ENCODE assay signal across 22 cellular contexts in genomic region chr1:180884588-180885300, GRCh38. TPM values are rescaled to one million over a fixed set of nuclear protein-coding genes. Genes with fewer than 3 reads are reported as not detected.
A peak's percentile ranks its signal among the peaks of the same experiment; 100 is the strongest.
DNase-seq lines count a peak whose midpoint lies in the region; ATAC-seq, FAIRE-seq and TF ChIP-seq lines count a peak whose summit lies in the region.
"Had no signal": no experiment of that assay in that cellular context is flagged by ENCODE, and none has a peak within 500 bp of the region (broad histone marks: within the 10 kb centered on the region; RNA-seq: fewer than 3 reads in every experiment).

No MANE protein-coding gene starts in this region.

- H4K20me1 ChIP-seq in endothelial cell of umbilical vein (replicated peaks; ENCODE audit: control insufficient read depth, extremely low read depth, insufficient read depth, low read length) (no peaks in the 10 kb centered on the region), smooth muscle cell (ENCODE audit: low read depth) (no peaks in the 10 kb centered on the region)
- H4K20me1 ChIP-seq: BLaER1 had no signal

- intact Hi-C loops in endothelial cell of umbilical vein (cut with micrococcal nuclease) = loop anchor here (5.0 kb wide), 2 partner anchors 153 to 367 kb away; no protein-coding TSS in a partner anchor
- intact Hi-C loops in ovary (cut with DNase I) = loop anchor here (5.0 to 10.0 kb wide), 3 partner anchors 258 to 283 kb away; no protein-coding TSS in a partner anchor

- H3K4me1 ChIP-seq in endothelial cell of umbilical vein (ENCODE audit: control insufficient read depth, extremely low read depth, insufficient read depth, low read length) (no peaks in the 10 kb centered on the region), ovary (ENCODE audit: insufficient read depth) (no peaks in the 10 kb centered on the region), smooth muscle cell (ENCODE audit: low read depth) (no peaks in the 10 kb centered on the region)

- peaks cover 7% of the 10 kb centered on the region for H3K4me1 Mint-ChIP-seq in stimulated activated naive CD8-positive, alpha-beta T cell treated with anti-CD3 and anti-CD28 coated beads, Interleukin-15, amount 100 ng/mL, for 72 hours
- H3K4me1 Mint-ChIP-seq in activated naive CD8-positive, alpha-beta T cell treated with anti-CD3 and anti-CD28 coated beads for 36 hours = peaks cover 2% of the 10 kb centered on the region
- H3K4me1 Mint-ChIP-seq in stimulated activated naive CD8-positive, alpha-beta T cell treated with anti-CD3 and anti-CD28 coated beads, Interleukin-15, Interleukin-2, amounts not matched to agents 100 ng/mL and 50 ng/mL, for 24 hours (ENCODE audit: low read depth) = no peaks in the 10 kb centered on the region

- no peak overlapping the region for H3K4me3 Mint-ChIP-seq in stimulated activated naive CD8-positive, alpha-beta T cell treated with anti-CD3 and anti-CD28 coated beads, Interleukin-15, amount 100 ng/mL, for 72 hours
- no peak overlapping the region for H3K4me3 Mint-ChIP-seq in activated naive CD8-positive, alpha-beta T cell treated with anti-CD3 and anti-CD28 coated beads for 36 hours
- no peak overlapping the region for H3K4me3 Mint-ChIP-seq in stimulated activated naive CD8-positive, alpha-beta T cell treated with anti-CD3 and anti-CD28 coated beads, Interleukin-15, Interleukin-2, amounts not matched to agents 100 ng/mL and 50 ng/mL, for 24 hours
- H3K4me3 Mint-ChIP-seq: B cell; CD4-positive, CD25-positive, alpha-beta regulatory T cell; CD8-positive, alpha-beta T cell; GM23338; H9; HFFc6 had no signal

- H3K27ac ChIP-seq in endothelial cell of umbilical vein (ENCODE audit: insufficient read depth, low read depth, low read length) (no peak overlapping the region), ovary (no peak overlapping the region), smooth muscle cell (ENCODE audit: low read depth) (no peak overlapping the region)
- H3K27ac ChIP-seq: BLaER1, C4-2B had no signal

- no peaks in the 10 kb centered on the region for H3K27me3 Mint-ChIP-seq in stimulated activated naive CD8-positive, alpha-beta T cell treated with anti-CD3 and anti-CD28 coated beads, Interleukin-15, amount 100 ng/mL, for 72 hours
- H3K27me3 Mint-ChIP-seq in activated naive CD8-positive, alpha-beta T cell treated with anti-CD3 and anti-CD28 coated beads for 36 hours = no peaks in the 10 kb centered on the region
- H3K27me3 Mint-ChIP-seq in stimulated activated naive CD8-positive, alpha-beta T cell treated with anti-CD3 and anti-CD28 coated beads, Interleukin-15, Interleukin-2, amounts not matched to agents 100 ng/mL and 50 ng/mL, for 24 hours = no peaks in the 10 kb centered on the region
- H3K27me3 Mint-ChIP-seq: B cell; CD4-positive, CD25-positive, alpha-beta regulatory T cell had no signal

- DNase-seq in stimulated activated naive CD8-positive, alpha-beta T cell treated with anti-CD3 and anti-CD28 coated beads, Interleukin-15, Interleukin-2, amounts not matched to agents 100 U/mL and 50 U/mL, for 24 hours = no peak
- no peak for DNase-seq in stimulated activated naive CD8-positive, alpha-beta T cell treated with anti-CD3 and anti-CD28 coated beads, Interleukin-15, amount 100 ng/mL, for 72 hours
- no peak for DNase-seq in activated naive CD8-positive, alpha-beta T cell treated with anti-CD3 and anti-CD28 coated beads for 36 hours
- no peak for DNase-seq in endothelial cell of umbilical vein (ENCODE audit: low read depth, low spot score)
- DNase-seq in GF-D8 (lab: John Stamatoyannopoulos, UW) = no peak
- no peak for DNase-seq in ovary
- no peak for DNase-seq in smooth muscle cell (lab: John Stamatoyannopoulos, UW; ENCODE audit: unreplicated experiment)
- DNase-seq: Caco-2; CD4-positive, CD25-positive, alpha-beta regulatory T cell; CD8-positive, alpha-beta T cell; DMS153; DND-41; H9; HFFc6 had no signal

- H3K9me3 Mint-ChIP-seq in stimulated activated naive CD8-positive, alpha-beta T cell treated with anti-CD3 and anti-CD28 coated beads, Interleukin-15, amount 100 ng/mL, for 72 hours = no peaks in the 10 kb centered on the region
- H3K9me3 Mint-ChIP-seq in activated naive CD8-positive, alpha-beta T cell treated with anti-CD3 and anti-CD28 coated beads for 36 hours = no peaks in the 10 kb centered on the region
- no peaks in the 10 kb centered on the region for H3K9me3 Mint-ChIP-seq in stimulated activated naive CD8-positive, alpha-beta T cell treated with anti-CD3 and anti-CD28 coated beads, Interleukin-15, Interleukin-2, amounts not matched to agents 100 ng/mL and 50 ng/mL, for 24 hours
- H3K9me3 Mint-ChIP-seq: CD4-positive, CD25-positive, alpha-beta regulatory T cell; CD8-positive, alpha-beta T cell; GM23338; H9; HFFc6 had no signal

- CTCF ChIA-PET in endothelial cell of umbilical vein (lab: Charles Lee) = interaction anchor here (0.9 to 4.7 kb wide), 5 partner anchors 10 to 305 kb away, joined by 3 to 18 read pairs (median 3); partner anchors contain the start of gene KIAA1614

- TF ChIP-seq CTCF in endothelial cell of umbilical vein (IDR thresholded peaks at IDR 0.05; ENCODE audit: extremely low read depth in 1 of 2, insufficient read depth in 1 of 2, low read depth in 1 of 2, low read length in 2 of 2) = no peak
- TF ChIP-seq CTCF in ovary (IDR thresholded peaks at IDR 0.05) = no peak
- no peak for TF ChIP-seq CTCF in smooth muscle cell (IDR thresholded peaks at IDR 0.05; ENCODE audit: borderline replicate concordance, insufficient read depth, poor library complexity, severe bottlenecking)

- H3K9me1 ChIP-seq in endothelial cell of umbilical vein (replicated peaks; ENCODE audit: control insufficient read depth, extremely low read depth, insufficient read depth, low read length) = no peaks in the 10 kb centered on the region

- H3K79me2 ChIP-seq in endothelial cell of umbilical vein (ENCODE audit: control insufficient read depth, insufficient read depth, low read length) = no peaks in the 10 kb centered on the region
- H3K79me2 ChIP-seq in smooth muscle cell (ENCODE audit: low read depth) = no peaks in the 10 kb centered on the region

- H3K27ac Mint-ChIP-seq in stimulated activated naive CD8-positive, alpha-beta T cell treated with anti-CD3 and anti-CD28 coated beads, Interleukin-15, amount 100 ng/mL, for 72 hours = no peak overlapping the region
- peak overlapping the region; percentile 66 for H3K27ac Mint-ChIP-seq in activated naive CD8-positive, alpha-beta T cell treated with anti-CD3 and anti-CD28 coated beads for 36 hours
- peak overlapping the region; percentile 66 for H3K27ac Mint-ChIP-seq in stimulated activated naive CD8-positive, alpha-beta T cell treated with anti-CD3 and anti-CD28 coated beads, Interleukin-15, Interleukin-2, amounts not matched to agents 100 ng/mL and 50 ng/mL, for 24 hours
- H3K27ac Mint-ChIP-seq: B cell; CD4-positive, CD25-positive, alpha-beta regulatory T cell; CD8-positive, alpha-beta T cell; GM23338; HFFc6 had no signal

- peak; percentile 72 for ATAC-seq in stimulated activated naive CD8-positive, alpha-beta T cell treated with anti-CD3 and anti-CD28 coated beads, Interleukin-15, Interleukin-2, amounts not matched to agents 100 U/mL and 50 U/mL, for 24 hours
- ATAC-seq in stimulated activated naive CD8-positive, alpha-beta T cell treated with anti-CD3 and anti-CD28 coated beads, Interleukin-15, amount 100 ng/mL, for 72 hours = no peak
- ATAC-seq: CD8-positive, alpha-beta T cell; GM12878; GM23338 had no signal

- no peaks in the 10 kb centered on the region for H3K9me3 ChIP-seq in endothelial cell of umbilical vein (replicated peaks; ENCODE audit: control insufficient read depth, insufficient read depth, low read length)
- H3K9me3 ChIP-seq in ovary = no peaks in the 10 kb centered on the region
- H3K9me3 ChIP-seq in smooth muscle cell (replicated peaks; ENCODE audit: low read depth) = no peaks in the 10 kb centered on the region
- H3K9me3 ChIP-seq: BLaER1, Caco-2 had no signal

- H2AFZ ChIP-seq in endothelial cell of umbilical vein (ENCODE audit: low read depth, low read length) (no peak overlapping the region), smooth muscle cell (ENCODE audit: low read depth) (no peak overlapping the region)
- H2AFZ ChIP-seq: GM23338 had no signal

- peaks cover 2% of the 10 kb centered on the region for H3K36me3 Mint-ChIP-seq in activated naive CD8-positive, alpha-beta T cell treated with anti-CD3 and anti-CD28 coated beads for 36 hours
- H3K36me3 Mint-ChIP-seq in stimulated activated naive CD8-positive, alpha-beta T cell treated with anti-CD3 and anti-CD28 coated beads, Interleukin-15, Interleukin-2, amounts not matched to agents 100 ng/mL and 50 ng/mL, for 24 hours (ENCODE audit: low read depth) = peaks cover 18% of the 10 kb centered on the region

- BruUV-seq in endothelial cell of umbilical vein (replicated peaks; lab: Mats Ljungman, UMichigan) = TSS peak; percentile 22

- H3F3A ChIP-seq in smooth muscle cell (ENCODE audit: low read depth) = no peaks in the 10 kb centered on the region

- H3K27me3 ChIP-seq in endothelial cell of umbilical vein (ENCODE audit: control insufficient read depth in 2 of 2, insufficient read depth in 2 of 2, low read length in 2 of 2) = no peaks in the 10 kb centered on the region
- H3K27me3 ChIP-seq in ovary = no peaks in the 10 kb centered on the region
- no peaks in the 10 kb centered on the region for H3K27me3 ChIP-seq in smooth muscle cell (ENCODE audit: low read depth)
- H3K27me3 ChIP-seq: BLaER1 had no signal

- POLR2A ChIA-PET in endothelial cell of umbilical vein (lab: Charles Lee) = no interaction called here

- no peak overlapping the region for H3K4me3 ChIP-seq in endothelial cell of umbilical vein (replicated peaks in 1 of 3; ENCODE audit: insufficient read depth in 1 of 3, low read depth in 1 of 3, low read length in 3 of 3)
- no peak overlapping the region for H3K4me3 ChIP-seq in ovary
- H3K4me3 ChIP-seq in smooth muscle cell = no peak overlapping the region
- H3K4me3 ChIP-seq: BLaER1, GM12878, GM23338 had no signal

- no peak for TF ChIP-seq EP300 in ovary (IDR thresholded peaks at IDR 0.05)

- TF ChIP-seq POLR2A in endothelial cell of umbilical vein (IDR thresholded peaks at IDR 0.05; ENCODE audit: low read depth, low read length) (no peak), ovary (IDR thresholded peaks at IDR 0.05) (no peak)

- H3K4me2 ChIP-seq in endothelial cell of umbilical vein (ENCODE audit: insufficient read depth, low read length) (no peak overlapping the region), smooth muscle cell (no peak overlapping the region)
- H3K4me2 ChIP-seq: BLaER1, GM23338 had no signal

- 69 to 73% (median 70%) methylated on average over 3 of the region's 3 CpGs for WGBS in ovary, 3 donors
- WGBS in smooth muscle cell (ENCODE audit: low lambda C conversion rate) = 91% methylated on average over 3 of the region's 3 CpGs

- dilution Hi-C loops in endothelial cell of umbilical vein (cut with MboI; ENCODE audit: extremely low pct_ligation_motif_present, low sequenced_read_pairs) = no loop called here

- no peak overlapping the region for H3K9ac ChIP-seq in endothelial cell of umbilical vein (replicated peaks; ENCODE audit: extremely low read depth, insufficient read depth, low read length)
- no peak overlapping the region for H3K9ac ChIP-seq in smooth muscle cell (ENCODE audit: low read depth)
- H3K9ac ChIP-seq: BLaER1 had no signal

- no peak for FAIRE-seq in endothelial cell of umbilical vein (lab: Jason Lieb, UNC)
- FAIRE-seq: G401.6, GM12878 had no signal

- H3K36me3 ChIP-seq in endothelial cell of umbilical vein (ENCODE audit: control insufficient read depth in 2 of 2, extremely low read depth in 1 of 2, insufficient read depth in 2 of 2, low read length in 2 of 2) (no peaks in the 10 kb centered on the region), ovary (no peaks in the 10 kb centered on the region), smooth muscle cell (ENCODE audit: low read depth) (no peaks in the 10 kb centered on the region)

RNA-seq across cellular contexts. Expression of gene KIAA1614, which starts 28.0 kb away (rescaled TPM):
- total RNA-seq in activated naive CD8-positive, alpha-beta T cell treated with anti-CD3 and anti-CD28 coated beads for 36 hours = under 1 TPM in 1 of 2 experiments, not detected in 1; 0.08 TPM
- 1.7 and 2.0 TPM in 2 replicates for total RNA-seq in endothelial cell of umbilical vein
- polyA plus RNA-seq in endothelial cell of umbilical vein = 1.0 and 1.5 TPM in 2 replicates
- 0.71 and 0.90 TPM in 2 replicates for polyA plus RNA-seq in endothelial cell of umbilical vein (2011; cell fraction: cytosol; rRNA removed)
- 1.4 and 1.9 TPM in 2 replicates for polyA plus RNA-seq in endothelial cell of umbilical vein (2011; cell fraction: nucleus; rRNA removed)
- 0.70 and 2.2 TPM in 2 replicates for polyA plus RNA-seq in endothelial cell of umbilical vein (2012)
- 1.0 and 1.2 TPM in 2 replicates for polyA minus RNA-seq in endothelial cell of umbilical vein
- not detected for polyA minus RNA-seq in endothelial cell of umbilical vein (2011; cell fraction: cytosol; rRNA and poly(A)+ RNA removed)
- polyA minus RNA-seq in endothelial cell of umbilical vein (2011; cell fraction: nucleus; rRNA and poly(A)+ RNA removed) = 1.6 and 2.0 TPM in 2 replicates
- total RNA-seq in ovary = 10 to 100 TPM in 4 of 7 donors, 1 to 10 TPM in 3; 2.4 to 15.1 (median 11.4) TPM
- polyA plus RNA-seq in ovary = 10 to 100 TPM in 1 of 2 donors, 1 to 10 TPM in 1; 1.1 to 10.5 TPM
- 3.2 and 8.4 TPM in 2 replicates for total RNA-seq in smooth muscle cell
- polyA plus RNA-seq in smooth muscle cell = 2.9 and 6.8 TPM in 2 replicates
- total RNA-seq: H4 had no signal

Comparison
In these comparisons a context has a peak if more than half of its experiments do, and no peak if none do; other contexts are left out.
1. H3K27ac Mint-ChIP-seq: peak in activated naive CD8-positive, alpha-beta T cell treated with anti-CD3 and anti-CD28 coated beads for 36 hours (single experiment) and stimulated activated naive CD8-positive, alpha-beta T cell treated with anti-CD3 and anti-CD28 coated beads, Interleukin-15, Interleukin-2, amounts not matched to agents 100 ng/mL and 50 ng/mL, for 24 hours (single experiment); none in stimulated activated naive CD8-positive, alpha-beta T cell treated with anti-CD3 and anti-CD28 coated beads, Interleukin-15, amount 100 ng/mL, for 72 hours (0 of 2).